In the genomic region with DNA sequence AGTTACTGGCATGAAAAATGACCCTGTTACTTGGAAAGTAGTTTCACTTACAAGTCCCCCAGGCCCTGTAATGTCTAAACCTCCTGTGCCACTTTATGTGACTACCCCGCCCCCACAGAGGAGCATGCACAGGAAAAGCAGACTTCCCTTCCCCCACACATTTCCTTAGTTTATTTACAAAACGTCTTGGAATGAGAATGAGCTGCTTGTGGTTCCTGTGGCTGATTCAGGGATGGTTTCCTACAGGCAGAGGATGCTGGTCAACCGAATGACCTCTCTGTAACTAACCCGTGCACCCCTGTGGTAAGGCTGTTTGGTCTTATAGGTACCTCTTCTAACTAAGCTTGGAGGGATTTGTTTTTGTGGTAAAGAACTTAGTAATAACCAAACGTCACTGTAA, we compare ENCODE assay signal across 11 cellular contexts. TPM values are rescaled to one million over a fixed set of nuclear protein-coding genes. Genes with fewer than 3 reads are reported as not detected.
A peak's percentile ranks its signal among the peaks of the same experiment; 100 is the strongest.
DNase-seq lines count a peak whose midpoint lies in the region; ATAC-seq and TF ChIP-seq lines count a peak whose summit lies in the region.
"Had no signal": no experiment of that assay in that cellular context is flagged by ENCODE, and none has a peak within 500 bp of the region (broad histone marks: within the 10 kb centered on the region; RNA-seq: fewer than 3 reads in every experiment).

No MANE protein-coding gene starts in this region.

- H3K9ac ChIP-seq in GM23248: no peak overlapping the region

- TF ChIP-seq POLR2A in gastrocnemius medialis (IDR thresholded peaks at IDR 0.05): no peak

- no peaks in the 10 kb centered on the region for H3K79me2 ChIP-seq in GM23248 (ENCODE audit: insufficient read depth)

- no peaks in the 10 kb centered on the region for H3K9me3 Mint-ChIP-seq in mesothelial cell of epicardium
- H3K9me3 Mint-ChIP-seq in osteocyte (ENCODE audit: unreplicated experiment): no peaks in the 10 kb centered on the region
- H3K9me3 Mint-ChIP-seq: activated T-cell treated with anti-CD3 and anti-CD28 coated beads, Interleukin-2, amount 50 U/mL, for 4 hours had no signal

- ATAC-seq in gastrocnemius medialis: peak in 1 of 2 donors; percentile 10
- ATAC-seq: activated T-cell treated with anti-CD3 and anti-CD28 coated beads, Interleukin-2, amount 50 U/mL, for 4 hours had no signal

- H3K36me3 ChIP-seq in GM23248 (ENCODE audit: low read depth): no peaks in the 10 kb centered on the region
- H3K36me3 ChIP-seq in gastrocnemius medialis: no peaks in the 10 kb centered on the region

- WGBS in GM23248 (ENCODE audit: low coverage in 1 of 2, low lambda C conversion rate in 2 of 2, missing lambda C conversion rate in 2 of 2), 2 experiments: 1 to 4% methylated on average over 5 of the region's 5 CpGs

- H3K36me3 Mint-ChIP-seq in mesothelial cell of epicardium: no peaks in the 10 kb centered on the region
- no peaks in the 10 kb centered on the region for H3K36me3 Mint-ChIP-seq in osteocyte (ENCODE audit: unreplicated experiment)

- peak overlapping the region; percentile 15; the same call in 1 of the 2 replicates for H3K27ac ChIP-seq in GM23248
- no peak overlapping the region for H3K27ac ChIP-seq in RWPE1
- peak overlapping the region; percentile 58 to 81 (median 68) for H3K27ac ChIP-seq in gastrocnemius medialis

- intact Hi-C loops in gastrocnemius medialis (cut with DNase I; ENCODE audit: low total_unique reads): no loop called here

- H3K4me1 Mint-ChIP-seq in mesothelial cell of epicardium (peaks cover 15% of the 10 kb centered on the region), osteocyte (ENCODE audit: unreplicated experiment) (peaks cover 14% of the 10 kb centered on the region)

- H2AFZ ChIP-seq in GM23248: no peak overlapping the region

- no peak overlapping the region for H3K4me3 Mint-ChIP-seq in mesothelial cell of epicardium
- no peak overlapping the region for H3K4me3 Mint-ChIP-seq in osteocyte (ENCODE audit: unreplicated experiment)
- H3K4me3 Mint-ChIP-seq: activated T-cell treated with anti-CD3 and anti-CD28 coated beads, Interleukin-2, amount 50 U/mL, for 4 hours had no signal

- DNase-seq in GM23248 (peak; percentile 79), RWPE1 (ENCODE audit: low spot score) (peak; percentile 9), foreskin fibroblast (peak; percentile 76 to 84), gastrocnemius medialis (peak in 1 of 2 donors; percentile 12), mesothelial cell of epicardium (ENCODE audit: low spot score in 2 of 2, unreplicated experiment in 2 of 2) (no peak), osteocyte (ENCODE audit: extremely low spot score, unreplicated experiment) (no peak), germinal center (ENCODE audit: low spot score) (no peak), SHP77 (lab: John Stamatoyannopoulos, UW) (no peak)
- DNase-seq: activated T-cell treated with anti-CD3 and anti-CD28 coated beads, Interleukin-2, amount 50 U/mL, for 4 hours; Karpas-422; NCI-H526 had no signal

- H3K4me3 ChIP-seq in GM23248: no peak overlapping the region
- no peak overlapping the region for H3K4me3 ChIP-seq in foreskin fibroblast (ENCODE audit: low read depth in 1 of 2, low read length in 2 of 2)
- no peak overlapping the region for H3K4me3 ChIP-seq in gastrocnemius medialis

- CTCF ChIA-PET in RWPE1 (lab: Yijun Ruan, JAX): interaction anchor here (0.6 kb wide), 1 partner anchor 326 kb away, joined by 3 read pairs; no protein-coding TSS in a partner anchor

- H3K27me3 Mint-ChIP-seq in mesothelial cell of epicardium (ENCODE audit: low read depth) (no peaks in the 10 kb centered on the region), osteocyte (ENCODE audit: unreplicated experiment) (no peaks in the 10 kb centered on the region)

- no peaks in the 10 kb centered on the region for H4K20me1 ChIP-seq in GM23248 (ENCODE audit: insufficient read depth)

- POLR2A ChIA-PET in RWPE1 (lab: Yijun Ruan, JAX; ENCODE audit: low non-redundant PET): no interaction called here

- H3K4me1 ChIP-seq in GM23248 (ENCODE audit: insufficient read depth) (peaks cover 15% of the 10 kb centered on the region), gastrocnemius medialis (peaks cover 42 to 50% of the 10 kb centered on the region in 2 donors)

- in situ Hi-C loops in GM23248 (cut with MboI): no loop called here
- in situ Hi-C loops in gastrocnemius medialis (cut with MboI; ENCODE audit: low sequenced_read_pairs in 4 of 4): no loop called here

- H3K4me2 ChIP-seq in GM23248 (ENCODE audit: unreplicated experiment): peak overlapping the region; percentile 53

- peaks cover 10% of the 10 kb centered on the region for H3F3A ChIP-seq in GM23248 (ENCODE audit: insufficient read depth)

- no peaks in the 10 kb centered on the region for H3K9me3 ChIP-seq in GM23248 (ENCODE audit: low read depth)
- H3K9me3 ChIP-seq in gastrocnemius medialis: no peaks in the 10 kb centered on the region

- TF ChIP-seq CTCF in RWPE1 (conservative IDR thresholded peaks at IDR 0.05; ENCODE audit: low read depth) (no peak), foreskin fibroblast (IDR thresholded peaks at IDR 0.05; ENCODE audit: low read depth, low read length) (no peak), gastrocnemius medialis (IDR thresholded peaks at IDR 0.05 in 4 of 5, conservative IDR thresholded peaks at IDR 0.05 in 1 of 5) (no peak), mesothelial cell of epicardium (IDR thresholded peaks at IDR 0.05; ENCODE audit: unreplicated experiment) (no peak), osteocyte (IDR thresholded peaks at IDR 0.05) (no peak)

- H3K9me2 ChIP-seq in GM23248 (ENCODE audit: insufficient read depth): no peaks in the 10 kb centered on the region

- H3K27ac Mint-ChIP-seq in mesothelial cell of epicardium (no peak overlapping the region), osteocyte (ENCODE audit: unreplicated experiment) (no peak overlapping the region)

- no peaks in the 10 kb centered on the region for H3K27me3 ChIP-seq in GM23248 (replicated peaks; ENCODE audit: insufficient read depth)
- H3K27me3 ChIP-seq in gastrocnemius medialis: no peaks in the 10 kb centered on the region

RNA-seq across cellular contexts. Expression of gene RSPO3, which starts 28.5 kb away (rescaled TPM):
- total RNA-seq in GM23248 (2014; rRNA removed; shearing (Covaris generic)): 0.13 and 1.4 TPM in 2 replicates
- 2.9 and 4.1 TPM in 2 replicates for polyA plus RNA-seq in GM23248 (2016; fragmentation: Nextera tagmentation; extraction: Ambion mirVana)
- total RNA-seq in gastrocnemius medialis (10 to 100 TPM in 1 of 4 donors, 1 to 10 TPM in 3; 4.8 to 30.5 (median 7.2) TPM), mesothelial cell of epicardium (26.3 to 31.1 TPM (median 30.1 TPM) in 3 replicates), osteocyte (4.0 and 4.5 TPM in 2 replicates)
- total RNA-seq: activated T-cell treated with anti-CD3 and anti-CD28 coated beads, Interleukin-2, amount 50 U/mL, for 4 hours had no signal

Comparison
In these comparisons a context has a peak if more than half of its experiments do, and no peak if none do; other contexts are left out.
1. DNase-seq: peak in GM23248 (single experiment), RWPE1 (single experiment) and foreskin fibroblast (2 of 2); none in mesothelial cell of epicardium (0 of 2), osteocyte (single experiment), germinal center (single experiment) and SHP77 (0 of 2).